Comparison of ENCODE assay signal across 8 cellular contexts in genomic region chr9:470795-471194, GRCh38. TPM values are rescaled to one million over a fixed set of nuclear protein-coding genes. Genes with fewer than 3 reads are reported as not detected.
A peak's percentile ranks its signal among the peaks of the same experiment; 100 is the strongest.
DNase-seq lines count a peak whose midpoint lies in the region; ATAC-seq and TF ChIP-seq lines count a peak whose summit lies in the region.

No MANE protein-coding gene starts in this region.

- H3K9me3 ChIP-seq in left ventricle myocardium inferior (replicated peaks) (no peaks in the 10 kb centered on the region), body of pancreas (no peaks in the 10 kb centered on the region), mesodermal cell (ENCODE audit: control insufficient read depth, low read length) (no peaks in the 10 kb centered on the region), vagina (no peaks in the 10 kb centered on the region)

- no peak for TF ChIP-seq CTCF in left ventricle myocardium inferior (IDR thresholded peaks at IDR 0.05; ENCODE audit: borderline replicate concordance)
- no peak for TF ChIP-seq CTCF in body of pancreas (IDR thresholded peaks at IDR 0.05)
- no peak for TF ChIP-seq CTCF in vagina (IDR thresholded peaks at IDR 0.05)

- H3K4me3 ChIP-seq in left ventricle myocardium inferior (peak overlapping the region; percentile 68), body of pancreas (peak overlapping the region in 1 of 2 donors; percentile 22), mesodermal cell (ENCODE audit: extremely low read depth, insufficient read depth, low read length, poor library complexity, severe bottlenecking) (peak overlapping the region; percentile 40), vagina (peak overlapping the region; percentile 36 to 57)

- ATAC-seq in body of pancreas = peak; percentile 54
- ATAC-seq in HG02571 (IDR thresholded peaks at IDR 0.05; ENCODE audit: unreplicated experiment) = no peak

- peak overlapping the region; percentile 89 for H3K27ac ChIP-seq in left ventricle myocardium inferior (replicated peaks)
- peak overlapping the region; percentile 70 to 86 (median 80) for H3K27ac ChIP-seq in body of pancreas
- no peak overlapping the region for H3K27ac ChIP-seq in mesodermal cell (ENCODE audit: low read depth, low read length, severe bottlenecking)
- peak overlapping the region; percentile 17 for H3K27ac ChIP-seq in vagina

- intact Hi-C loops in left ventricle myocardium inferior (cut with micrococcal nuclease) = no loop called here
- intact Hi-C loops in cardiac septum (cut with DNase I) = no loop called here
- intact Hi-C loops in body of pancreas (cut with DNase I) = no loop called here
- intact Hi-C loops in vagina (cut with DNase I) = no loop called here

- H3K36me3 ChIP-seq in left ventricle myocardium inferior (no peaks in the 10 kb centered on the region), body of pancreas (replicated peaks in 1 of 2; ENCODE audit: insufficient read depth in 1 of 2, low read depth in 2 of 2) (no peaks in the 10 kb centered on the region), mesodermal cell (ENCODE audit: control insufficient read depth, insufficient read depth, low read length) (no peaks in the 10 kb centered on the region), vagina (no peaks in the 10 kb centered on the region)

- peaks cover 26% of the 10 kb centered on the region for H3K4me1 ChIP-seq in left ventricle myocardium inferior
- peaks cover 47% of the 10 kb centered on the region for H3K4me1 ChIP-seq in body of pancreas
- H3K4me1 ChIP-seq in mesodermal cell (ENCODE audit: control insufficient read depth, insufficient read depth, low read length, poor library complexity, severe bottlenecking) = no peaks in the 10 kb centered on the region
- peaks cover 27% of the 10 kb centered on the region for H3K4me1 ChIP-seq in vagina

- TF ChIP-seq POLR2A in body of pancreas (IDR thresholded peaks at IDR 0.05) (no peak), vagina (IDR thresholded peaks at IDR 0.05) (no peak)

- H3K27me3 ChIP-seq in left ventricle myocardium inferior (ENCODE audit: low read depth) (no peaks in the 10 kb centered on the region), body of pancreas (no peaks in the 10 kb centered on the region), vagina (no peaks in the 10 kb centered on the region)

- DNase-seq in left ventricle myocardium inferior = no peak
- no peak for DNase-seq in cardiac septum (ENCODE audit: low spot score)
- peak in 3 of 4 donors; percentile 22 to 50 (median 30) for DNase-seq in body of pancreas
- no peak for DNase-seq in vagina (ENCODE audit: extremely low spot score in 2 of 2)
- DNase-seq in NCI-H1694 (lab: John Stamatoyannopoulos, UW) = no peak
- no peak for DNase-seq in NCI-H128 (lab: John Stamatoyannopoulos, UW; ENCODE audit: unreplicated experiment)

- WGBS in body of pancreas, 2 donors = 8 to 14% methylated on average over 1 of the region's 1 CpG
- WGBS in mesodermal cell (ENCODE audit: insufficient coverage in 2 of 2), 2 experiments = 88 to 100% methylated on average over 1 of the region's 1 CpG

RNA-seq across cellular contexts. Expression of gene KANK1, which starts 33.7 kb away (rescaled TPM):
- 155 TPM for total RNA-seq in left ventricle myocardium inferior
- 90.1 TPM for total RNA-seq in cardiac septum
- total RNA-seq in body of pancreas = 10 to 100 TPM; 37.9 to 44.2 TPM
- polyA plus RNA-seq in mesodermal cell (2013, experiment 1 of 2) = 12.8 TPM
- polyA plus RNA-seq in mesodermal cell (2013, experiment 2 of 2) = 12.8 TPM
- total RNA-seq in vagina = 115 TPM

Comparison
In these comparisons a context has a peak if more than half of its experiments do, and no peak if none do; other contexts are left out.
1. DNase-seq: peak in body of pancreas (3 of 4); none in left ventricle myocardium inferior (single experiment), cardiac septum (single experiment), vagina (0 of 2), NCI-H1694 (single experiment) and NCI-H128 (single experiment).